ENCODE assay signal across 9 cellular contexts in the genomic region with DNA sequence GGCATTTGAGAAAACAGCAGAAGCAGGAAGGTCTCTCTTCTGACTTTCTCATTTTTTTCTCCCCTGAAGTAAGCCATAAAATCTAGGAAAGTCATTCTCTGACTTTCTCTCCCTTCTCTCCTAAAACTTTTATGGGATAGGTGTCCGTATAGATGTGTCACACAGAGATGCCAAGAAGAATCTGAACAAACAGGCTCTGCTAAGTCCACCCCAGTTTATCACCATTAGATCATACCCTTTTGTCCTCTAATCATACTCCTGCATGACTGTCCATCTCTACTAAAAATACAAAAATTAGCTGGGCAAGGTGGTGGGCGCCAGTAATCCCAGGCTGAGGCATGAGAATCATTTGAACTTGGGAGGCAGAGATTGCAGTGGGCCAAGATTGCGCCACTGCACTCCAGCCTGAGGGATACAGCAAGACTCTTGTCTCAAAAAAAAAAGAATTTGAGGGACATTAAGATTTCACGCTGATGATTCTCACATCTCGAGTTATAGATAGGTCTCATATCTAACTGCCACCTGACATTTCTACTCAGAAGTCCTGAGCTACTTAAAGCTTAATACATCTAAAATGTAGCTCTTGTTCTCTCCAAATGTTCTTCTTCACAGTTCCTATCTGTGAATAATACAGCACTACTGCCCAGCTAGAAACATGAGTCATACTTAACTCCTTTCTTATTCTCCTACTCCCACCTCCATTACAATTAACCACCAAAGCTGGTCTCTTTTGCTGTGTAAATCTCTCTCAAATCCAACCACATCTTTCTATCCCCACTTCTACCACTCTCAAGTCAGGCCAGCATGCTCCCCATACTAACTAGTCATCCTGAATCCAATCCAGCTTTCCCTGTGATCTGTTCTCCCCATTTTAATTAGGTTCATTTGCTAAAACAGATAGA. TPM values are rescaled to one million over a fixed set of nuclear protein-coding genes. Genes with fewer than 3 reads are reported as not detected.
A peak's percentile ranks its signal among the peaks of the same experiment; 100 is the strongest.
DNase-seq lines count a peak whose midpoint lies in the region; ATAC-seq and TF ChIP-seq lines count a peak whose summit lies in the region.
"Had no signal": no experiment of that assay in that cellular context is flagged by ENCODE, and none has a peak within 500 bp of the region (broad histone marks: within the 10 kb centered on the region; RNA-seq: fewer than 3 reads in every experiment).

No MANE protein-coding gene starts in this region.

- no peaks in the 10 kb centered on the region for H3K9me3 ChIP-seq in Loucy (ENCODE audit: insufficient read depth, low read depth, low read length)

- no peaks in the 10 kb centered on the region for H3F3A ChIP-seq in Loucy (ENCODE audit: low read depth)

- H3K9me3 Mint-ChIP-seq in T-cell, result no peaks in the 10 kb centered on the region
- H3K9me3 Mint-ChIP-seq: type B pancreatic cell had no signal

- peaks cover 89% of the 10 kb centered on the region for H3K79me2 ChIP-seq in Loucy (ENCODE audit: insufficient read depth, low read length)

- H3K4me1 ChIP-seq in Loucy (ENCODE audit: insufficient read depth, low read length, poor library complexity, severe bottlenecking), result peaks cover 13% of the 10 kb centered on the region

- no peak for TF ChIP-seq CTCF in Loucy (conservative IDR thresholded peaks at IDR 0.05; ENCODE audit: low read length)

- no peak for ATAC-seq in T-cell (replicated peaks in 1 of 4)

- H3K4me1 Mint-ChIP-seq in T-cell, result peaks cover 47 to 61% (median 47%) of the 10 kb centered on the region in 3 donors

- CTCF ChIA-PET in T-cell (lab: Charles Lee), result no interaction called here

- peaks cover 81% of the 10 kb centered on the region for H4K20me1 ChIP-seq in Loucy (ENCODE audit: insufficient read depth, low read length, poor library complexity, severe bottlenecking)

- H3K9ac ChIP-seq in Loucy (ENCODE audit: low read depth, low read length, poor library complexity, severe bottlenecking), result no peak overlapping the region

- H3K36me3 ChIP-seq in Loucy (ENCODE audit: insufficient read depth, low read length), result peaks cover 43% of the 10 kb centered on the region

- no peak overlapping the region for H2AFZ ChIP-seq in Loucy (ENCODE audit: low read length)

- POLR2A ChIA-PET in T-cell (lab: Charles Lee), result interaction anchor here in 1 of 2 donors (1.4 kb wide), 1 partner anchor 36 kb away, joined by 6 read pairs; no protein-coding TSS in a partner anchor

- no peaks in the 10 kb centered on the region for H3K27me3 Mint-ChIP-seq in T-cell
- H3K27me3 Mint-ChIP-seq: type B pancreatic cell had no signal

- no peaks in the 10 kb centered on the region for H3K27me3 ChIP-seq in Loucy (ENCODE audit: insufficient read depth, low read length, poor library complexity, severe bottlenecking)

- DNase-seq in GM03348 (ENCODE audit: low spot score) (peak; percentile 41), dermis blood vessel endothelial cell (peak; percentile 36), myocyte (ENCODE audit: low read depth) (peak; percentile 26), SHP77 (lab: John Stamatoyannopoulos, UW) (no peak), NCI-H2081 treated with DMSO at 0.1 percent for 48 hours (lab: John Stamatoyannopoulos, UW) (no peak), T-cell (no peak)
- DNase-seq in stimulated activated CD4-positive, alpha-beta T cell treated with anti-CD3 and anti-CD28 coated beads, Interleukin-4, amount 100 ng/mL, for 4 hours, result no peak

- H3K4me3 ChIP-seq in Loucy (ENCODE audit: low read length, poor library complexity, severe bottlenecking), result no peak overlapping the region

- no peak overlapping the region for H3K4me3 Mint-ChIP-seq in T-cell
- H3K4me3 Mint-ChIP-seq: type B pancreatic cell had no signal

- peak overlapping the region; percentile 4 for H3K4me2 ChIP-seq in Loucy (ENCODE audit: low read depth, low read length, poor library complexity, severe bottlenecking)

- peak overlapping the region in 1 of 2 donors; percentile 31 for H3K27ac Mint-ChIP-seq in T-cell
- H3K27ac Mint-ChIP-seq: type B pancreatic cell had no signal

- no peaks in the 10 kb centered on the region for H3K9me2 ChIP-seq in Loucy (replicated peaks; ENCODE audit: low read depth, low read length)

- H3K36me3 Mint-ChIP-seq in T-cell, result peaks cover 38% of the 10 kb centered on the region

RNA-seq across cellular contexts. Expression of a gene that starts 47.7 kb away (rescaled TPM):
- total RNA-seq in dermis blood vessel endothelial cell, result 62.3 and 67.4 TPM in 2 replicates
- 53.3 and 62.1 TPM in 2 replicates for total RNA-seq in myocyte
- 8.1 TPM for polyA plus RNA-seq in myocyte (2012)
- 100 to 1,000 TPM in 2 of 5 donors, 10 to 100 TPM in 3; 55.0 to 139 (median 62.7) TPM for total RNA-seq in T-cell

Comparison
In these comparisons a context has a peak if more than half of its experiments do, and no peak if none do; other contexts are left out.
1. DNase-seq: peak in GM03348 (single experiment), dermis blood vessel endothelial cell (single experiment) and myocyte (single experiment); none in stimulated activated CD4-positive, alpha-beta T cell treated with anti-CD3 and anti-CD28 coated beads, Interleukin-4, amount 100 ng/mL, for 4 hours (0 of 2), SHP77 (0 of 2), NCI-H2081 treated with DMSO at 0.1 percent for 48 hours (single experiment) and T-cell (0 of 34).